ENCODE assay signal across 24 cellular contexts in genomic region chr12:59715434-59715833, GRCh38.
"Had no signal": no experiment of that assay in that cellular context is flagged by ENCODE, and none has a peak within 500 bp of the region (broad histone marks: within the 10 kb centered on the region; RNA-seq: fewer than 3 reads in every experiment).

No MANE protein-coding gene starts in this region.

- DNase-seq: KBM-7; MV-4-11; NCI-H1048; NCI-H1105; NCI-H1417; NCI-H1436 treated with DMSO at 0.1 percent for 48 hours; NCI-H187; NCI-H2029; NCI-H2081 treated with DMSO at 0.1 percent for 48 hours; NCI-H2171; NCI-H226; NCI-H446; NCI-H510A; NCI-H524 treated with DMSO at 0.1 percent for 48 hours; NCI-H69; NCI-H774; NK-92 treated with Interleukin-12 subunit alpha and Interleukin-12 subunit beta, amount 100 ng/mL, for 24 hours; OCI-M1; RPMI8226; SHP77; SK-N-SH had no signal

- FAIRE-seq: HTR-8/SVneo, RCC 7860 had no signal

- H3K27ac ChIP-seq: HL-60 had no signal

- H3K4me2 ChIP-seq: SK-N-SH had no signal

- H3K9ac ChIP-seq: SK-N-SH had no signal

- H3K9me3 ChIP-seq: SK-N-SH had no signal

- H3K9me2 ChIP-seq: SK-N-SH had no signal
